In the genomic region with DNA sequence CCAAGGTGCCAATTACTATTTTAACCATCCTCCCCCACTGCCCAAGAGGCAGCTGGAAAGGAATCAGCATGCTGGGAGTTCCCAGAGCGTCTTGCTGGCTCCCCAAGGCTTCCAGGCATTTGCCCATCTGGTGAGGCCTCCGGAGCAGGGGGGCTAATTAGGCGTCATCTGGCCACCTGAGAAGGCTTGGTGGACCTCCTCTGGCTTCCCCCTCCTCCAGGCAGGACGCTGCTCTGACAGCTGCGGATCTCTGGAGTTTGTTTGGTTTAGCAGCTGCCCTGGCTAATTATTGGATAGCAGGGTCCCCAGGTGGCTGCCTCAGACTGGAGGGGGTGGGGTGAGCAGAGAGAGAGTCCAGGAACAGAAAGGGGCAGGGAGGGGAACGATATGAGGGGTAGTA, we compare ENCODE assay signal across 17 cellular contexts.
A peak's percentile ranks its signal among the peaks of the same experiment; 100 is the strongest.
DNase-seq lines count a peak whose midpoint lies in the region; ATAC-seq and TF ChIP-seq lines count a peak whose summit lies in the region.
"Had no signal": no experiment of that assay in that cellular context is flagged by ENCODE, and none has a peak within 500 bp of the region (broad histone marks: within the 10 kb centered on the region; RNA-seq: fewer than 3 reads in every experiment).

No MANE protein-coding gene starts in this region.

- H3K9me3 ChIP-seq in A673 (ENCODE audit: low read depth, low read length, poor library complexity, severe bottlenecking) = no peaks in the 10 kb centered on the region

- H3K27ac ChIP-seq in A673 (ENCODE audit: low read depth, low read length, poor library complexity, severe bottlenecking) = no peak overlapping the region

- CTCF ChIA-PET in GM10248 (lab: Yijun Ruan, JAX) (interaction anchor here (1.4 to 4.2 kb wide), 5 partner anchors 13 to 667 kb away, joined by 4 to 41 read pairs (median 19); no protein-coding TSS in a partner anchor), A673 (lab: Charles Lee) (interaction anchor here (0.6 to 1.2 kb wide), 3 partner anchors 17 to 1006 kb away, joined by 3 to 4 read pairs (median 4); no protein-coding TSS in a partner anchor)

- no peak for TF ChIP-seq CTCF in GM10248 (IDR thresholded peaks at IDR 0.05; ENCODE audit: control extremely low read depth, extremely low read depth, low read depth, missing control alignments)
- no peak for TF ChIP-seq CTCF in A673 (conservative IDR thresholded peaks at IDR 0.05; ENCODE audit: low read depth, low read length)

- POLR2A ChIA-PET in GM10248 (lab: Yijun Ruan, JAX) = no interaction called here
- POLR2A ChIA-PET in A673 (lab: Charles Lee; ENCODE audit: low non-redundant PET) = no interaction called here

- no TSS peak for BruUV-seq in A673 (replicated peaks; lab: Mats Ljungman, UMichigan)

- H3K4me1 ChIP-seq in A673 (ENCODE audit: insufficient read depth, low read length, poor library complexity, severe bottlenecking) = peaks cover 14% of the 10 kb centered on the region

- H3K36me3 ChIP-seq in A673 (ENCODE audit: insufficient read depth, low read length, poor library complexity, severe bottlenecking) = no peaks in the 10 kb centered on the region

- DNase-seq in ELF-1 (ENCODE audit: low read depth, low spot score) (peak; percentile 28), NCI-H146 (lab: John Stamatoyannopoulos, UW) (peak; percentile 100), NCI-H748 treated with DMSO at 0.1 percent for 48 hours (lab: John Stamatoyannopoulos, UW) (peak; percentile 86), left kidney (ENCODE audit: low read depth, low spot score) (peak; percentile 70), AG08395 (ENCODE audit: low spot score) (no peak), GM10248 (ENCODE audit: extremely low spot score) (no peak), A673 (ENCODE audit: low spot score) (no peak)
- DNase-seq: activated CD4-positive, CD25-positive, alpha-beta regulatory T cell; activated naive CD4-positive, alpha-beta T cell treated with anti-CD3 and anti-CD28 coated beads, Interleukin-2, amount 50 U/mL, for 16 hours; activated T-cell treated with anti-CD3 and anti-CD28 coated beads, Interleukin-2, amount 50 U/mL, for 4 hours; aorta; CD8-positive, alpha-beta T cell; effector CD8-positive, alpha-beta T cell; midbrain had no signal

- no peaks in the 10 kb centered on the region for H3K27me3 ChIP-seq in A673 (replicated peaks; ENCODE audit: insufficient read depth, low read depth, low read length, poor library complexity)

- no peak for ATAC-seq in GM19455 (IDR thresholded peaks at IDR 0.05; ENCODE audit: unreplicated experiment)
- ATAC-seq: activated T-cell treated with anti-CD3 and anti-CD28 coated beads, Interleukin-2, amount 50 U/mL, for 4 hours; CD8-positive, alpha-beta T cell; left lobe of liver; stimulated activated memory B cell treated with anti-CD40 and anti-IgM and Interleukin-4, amounts not matched to agents 10 μg/mL and 1 μg/mL and 100 μg/mL, for 72 hours had no signal

- intact Hi-C loops in A673 (cut with micrococcal nuclease; ENCODE audit: unreplicated experiment) = loop anchor here (5.0 to 10.0 kb wide), 2 partner anchors 765 to 802 kb away; no protein-coding TSS in a partner anchor

- H3K4me3 ChIP-seq in A673 (ENCODE audit: low read depth, low read length, poor library complexity, severe bottlenecking) = no peak overlapping the region

Comparison
In these comparisons a context has a peak if more than half of its experiments do, and no peak if none do; other contexts are left out.
1. DNase-seq: peak in ELF-1 (single experiment), NCI-H146 (single experiment), NCI-H748 treated with DMSO at 0.1 percent for 48 hours (single experiment) and left kidney (single experiment); none in AG08395 (single experiment), GM10248 (single experiment) and A673 (single experiment).